8 cellular contexts compared by ENCODE assay signal in the genomic region with DNA sequence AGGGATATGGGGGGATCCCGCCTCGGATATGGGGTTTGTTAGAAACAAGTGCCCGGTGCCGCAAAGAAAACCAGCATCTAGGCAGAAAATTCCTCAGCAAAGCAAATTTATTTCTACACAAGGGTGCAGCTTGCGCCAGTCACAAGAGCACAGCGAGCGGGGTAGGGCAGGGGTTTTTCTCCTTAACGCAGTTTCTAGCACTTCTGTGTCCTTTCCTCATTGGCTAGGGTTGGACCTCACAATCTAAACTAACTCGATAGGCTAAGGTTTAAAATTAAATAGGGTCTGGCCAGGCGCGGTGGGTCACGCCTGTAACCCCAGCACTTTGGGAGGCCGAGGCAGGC. TPM values are rescaled to one million over a fixed set of nuclear protein-coding genes. Genes with fewer than 3 reads are reported as not detected.
A peak's percentile ranks its signal among the peaks of the same experiment; 100 is the strongest.
DNase-seq lines count a peak whose midpoint lies in the region; ATAC-seq and TF ChIP-seq lines count a peak whose summit lies in the region.

No MANE protein-coding gene starts in this region.

- no peak overlapping the region for H2BK12ac ChIP-seq in mesenchymal stem cell (ENCODE audit: low read length in 2 of 2)

- H3K4ac ChIP-seq in mesenchymal stem cell (ENCODE audit: low read depth in 1 of 2, low read length in 2 of 2) = peak overlapping the region in 1 of 2 experiments; percentile 97

- no peak overlapping the region for H2BK5ac ChIP-seq in mesenchymal stem cell (ENCODE audit: low read depth, low read length, poor library complexity, severe bottlenecking)

- H2AFZ ChIP-seq in mesenchymal stem cell (ENCODE audit: low read depth, low read length) = peak overlapping the region; percentile 93

- intact Hi-C loops in Panc1 (cut with micrococcal nuclease; ENCODE audit: unreplicated experiment) (no loop called here), aorta (cut with DNase I) (loop anchor here in 1 of 2 donors (2.0 kb wide), 1 partner anchor 16 kb away; a partner anchor contains a TSS)

- H2BK15ac ChIP-seq in mesenchymal stem cell (ENCODE audit: low read depth, poor library complexity, severe bottlenecking) = no peak overlapping the region

- no TSS peak for BruUV-seq in Panc1 (replicated peaks; lab: Mats Ljungman, UMichigan)

- WGBS in ectodermal cell, 2 experiments = 43 to 44% methylated on average over 13 of the region's 13 CpGs
- 51% methylated on average over 13 of the region's 13 CpGs for WGBS in mesenchymal stem cell
- 13 to 20% methylated on average over 13 of the region's 13 CpGs for WGBS in aorta, 2 donors

- H3K18ac ChIP-seq in mesenchymal stem cell (ENCODE audit: low read depth in 1 of 2, low read length in 2 of 2) = peak overlapping the region; percentile 97 to 98

- CTCF ChIA-PET in Panc1 (lab: Charles Lee) = interaction anchor here (0.7 to 1.5 kb wide), 2 partner anchors 17 to 300 kb away, joined by 8 to 9 read pairs; a partner anchor contains a TSS

- ATAC-seq in Panc1 (peak; percentile 67), aorta (ENCODE audit: low FRiP score) (peak; percentile 12), HG02678 (IDR thresholded peaks at IDR 0.05; ENCODE audit: unreplicated experiment) (no peak), HG03565 (IDR thresholded peaks at IDR 0.05; ENCODE audit: unreplicated experiment) (no peak)

- peak overlapping the region; percentile 61 for H2BK120ac ChIP-seq in mesenchymal stem cell (ENCODE audit: low read depth, low read length)

- H3K23ac ChIP-seq in mesenchymal stem cell (ENCODE audit: low read length in 2 of 2) = no peak overlapping the region

- H3K79me1 ChIP-seq in mesenchymal stem cell (replicated peaks; ENCODE audit: low read length, poor library complexity, severe bottlenecking) = peaks cover 17% of the 10 kb centered on the region

- TF ChIP-seq CTCF in Panc1 (IDR thresholded peaks at IDR 0.05) = no peak

- H3K9ac ChIP-seq in mesenchymal stem cell (ENCODE audit: low read length) = peak overlapping the region; percentile 96

- peak overlapping the region; percentile 75 for H3K4me2 ChIP-seq in mesenchymal stem cell (ENCODE audit: low read length, poor library complexity, severe bottlenecking)

- H3K9me3 ChIP-seq in Panc1 (ENCODE audit: control insufficient read depth, insufficient read depth, low read depth, low read length) = no peaks in the 10 kb centered on the region
- H3K9me3 ChIP-seq in ectodermal cell (ENCODE audit: control insufficient read depth, low read length) = no peaks in the 10 kb centered on the region
- peaks cover 7% of the 10 kb centered on the region for H3K9me3 ChIP-seq in mesenchymal stem cell (ENCODE audit: control insufficient read depth, low read length)
- H3K9me3 ChIP-seq in aorta (ENCODE audit: control insufficient read depth, low read length) = no peaks in the 10 kb centered on the region

- no peak overlapping the region for H2AK5ac ChIP-seq in mesenchymal stem cell (ENCODE audit: low read length, severe bottlenecking)

- H4K91ac ChIP-seq in mesenchymal stem cell (ENCODE audit: low read length) = peak overlapping the region; percentile 80

- DNase-seq in DMS 273 (lab: John Stamatoyannopoulos, UW; ENCODE audit: unreplicated experiment) = peak; percentile 52
- DNase-seq in DMS 273 treated with DMSO at 0.1 percent for 48 hours (lab: John Stamatoyannopoulos, UW) = no peak
- DNase-seq in Panc1 (ENCODE audit: low read depth, low spot score) = no peak
- peak; percentile 44 for DNase-seq in mesenchymal stem cell
- DNase-seq in aorta = no peak

- in situ Hi-C loops in Panc1 (cut with HindIII; ENCODE audit: low pct_unique_long_range_greater_than_20kb, low sequenced_read_pairs) = no loop called here

- H3K27me3 ChIP-seq in Panc1 (ENCODE audit: control insufficient read depth, insufficient read depth, low read length) = no peaks in the 10 kb centered on the region
- peaks cover 8% of the 10 kb centered on the region for H3K27me3 ChIP-seq in ectodermal cell (ENCODE audit: control insufficient read depth, insufficient read depth, low read length, poor library complexity, severe bottlenecking)
- no peaks in the 10 kb centered on the region for H3K27me3 ChIP-seq in mesenchymal stem cell (ENCODE audit: control insufficient read depth in 1 of 2, insufficient read depth in 1 of 2, low read length in 2 of 2)
- no peaks in the 10 kb centered on the region for H3K27me3 ChIP-seq in aorta (ENCODE audit: control insufficient read depth in 1 of 2, insufficient read depth in 2 of 2, low read length in 1 of 2)

- H3K14ac ChIP-seq in mesenchymal stem cell (ENCODE audit: low read length in 2 of 2) = peak overlapping the region; percentile 97 to 100

- 0 out of 2 replicates have a peak, but pooled peaks cover 3% of the 10 kb centered on the region for H3K4me1 ChIP-seq in Panc1 (ENCODE audit: control insufficient read depth, insufficient read depth, low read length)
- no peaks in the 10 kb centered on the region for H3K4me1 ChIP-seq in ectodermal cell (ENCODE audit: control insufficient read depth, insufficient read depth, low read length)
- peaks cover 6% of the 10 kb centered on the region for H3K4me1 ChIP-seq in mesenchymal stem cell (ENCODE audit: control insufficient read depth, insufficient read depth, low read depth, low read length)
- H3K4me1 ChIP-seq in aorta (ENCODE audit: control insufficient read depth in 1 of 2, insufficient read depth in 2 of 2, low read length in 2 of 2) = no peaks in the 10 kb centered on the region

- H3K4me3 ChIP-seq in Panc1 (ENCODE audit: low read depth in 2 of 2, low read length in 2 of 2) (peak overlapping the region; percentile 82 to 86), ectodermal cell (ENCODE audit: insufficient read depth, low read depth, low read length) (peak overlapping the region; percentile 88), mesenchymal stem cell (ENCODE audit: insufficient read depth in 1 of 2, low read depth in 1 of 2, low read length in 2 of 2) (peak overlapping the region; percentile 97 to 99), aorta (ENCODE audit: low read length in 2 of 2) (peak overlapping the region; percentile 46 to 88)

- H3K27ac ChIP-seq in Panc1 (ENCODE audit: low read length) (peak overlapping the region; percentile 83), ectodermal cell (ENCODE audit: insufficient read depth, low read depth, low read length, poor library complexity, severe bottlenecking) (no peak overlapping the region), mesenchymal stem cell (ENCODE audit: low read length, poor library complexity, severe bottlenecking) (no peak overlapping the region), aorta (ENCODE audit: low read depth in 1 of 2, low read length in 2 of 2) (peak overlapping the region; percentile 61 to 62)

- H3K36me3 ChIP-seq in Panc1 (ENCODE audit: control insufficient read depth, insufficient read depth, low read length) (no peaks in the 10 kb centered on the region; the same call in 1 of the 2 replicates), ectodermal cell (ENCODE audit: control insufficient read depth, insufficient read depth, low read length) (peaks cover 4% of the 10 kb centered on the region), mesenchymal stem cell (ENCODE audit: control insufficient read depth in 1 of 2, insufficient read depth in 2 of 2, low read depth in 1 of 2, low read length in 2 of 2) (peaks cover 7 to 9% of the 10 kb centered on the region in 2 experiments), aorta (ENCODE audit: control insufficient read depth in 1 of 2, insufficient read depth in 2 of 2, low read length in 1 of 2) (no peaks in the 10 kb centered on the region)

- H4K8ac ChIP-seq in mesenchymal stem cell (ENCODE audit: low read length) = no peak overlapping the region

- POLR2A ChIA-PET in Panc1 (lab: Charles Lee) = no interaction called here

RNA-seq across cellular contexts. Expression of a gene that starts 0.6 kb away (rescaled TPM):
- 12.9 TPM for total RNA-seq in Panc1 (2021; ENCODE audit: unreplicated experiment)
- 3.4 TPM for polyA plus RNA-seq in Panc1 (2012; ENCODE audit: insufficient read length)
- 12.9 TPM for polyA plus RNA-seq in ectodermal cell (2013, experiment 1 of 4)
- 14.3 TPM for polyA plus RNA-seq in ectodermal cell (2013, experiment 2 of 4)
- polyA plus RNA-seq in ectodermal cell (2013, experiment 3 of 4) = 11.2 TPM
- 11.6 TPM for polyA plus RNA-seq in ectodermal cell (2013, experiment 4 of 4)
- 3.0 TPM for polyA plus RNA-seq in mesenchymal stem cell (2013, experiment 1 of 2)
- polyA plus RNA-seq in mesenchymal stem cell (2013, experiment 2 of 2) = 2.5 TPM
- total RNA-seq in aorta = 10 to 100 TPM; 12.7 to 16.1 TPM
- polyA plus RNA-seq in aorta = 1 to 10 TPM; 3.1 to 5.5 TPM

RNA-seq across cellular contexts. Expression of a gene that starts 16.4 kb away (rescaled TPM):
- total RNA-seq in Panc1 (2021; ENCODE audit: unreplicated experiment) = 0.98 TPM
- polyA plus RNA-seq in Panc1 (2012; ENCODE audit: insufficient read length) = 0.51 TPM
- 5.2 TPM for polyA plus RNA-seq in ectodermal cell (2013, experiment 1 of 4)
- polyA plus RNA-seq in ectodermal cell (2013, experiment 2 of 4) = 8.5 TPM
- polyA plus RNA-seq in ectodermal cell (2013, experiment 3 of 4) = 6.1 TPM
- polyA plus RNA-seq in ectodermal cell (2013, experiment 4 of 4) = 5.9 TPM
- 1.7 TPM for polyA plus RNA-seq in mesenchymal stem cell (2013, experiment 1 of 2)
- polyA plus RNA-seq in mesenchymal stem cell (2013, experiment 2 of 2) = 1.1 TPM
- 1 to 10 TPM; 3.1 to 4.8 TPM for total RNA-seq in aorta
- polyA plus RNA-seq in aorta = 1 to 10 TPM in 1 of 2 donors, under 1 TPM in 1; 0.50 to 2.0 TPM

RNA-seq across cellular contexts. Expression of a gene that starts 33.8 kb away (rescaled TPM):
- total RNA-seq in Panc1 (2021; ENCODE audit: unreplicated experiment) = 6.3 TPM
- 2.4 TPM for polyA plus RNA-seq in Panc1 (2012; ENCODE audit: insufficient read length)
- 4.2 TPM for polyA plus RNA-seq in ectodermal cell (2013, experiment 1 of 4)
- 4.8 TPM for polyA plus RNA-seq in ectodermal cell (2013, experiment 2 of 4)
- 3.9 TPM for polyA plus RNA-seq in ectodermal cell (2013, experiment 3 of 4)
- polyA plus RNA-seq in ectodermal cell (2013, experiment 4 of 4) = 3.7 TPM
- 0.04 TPM for polyA plus RNA-seq in mesenchymal stem cell (2013, experiment 1 of 2)
- polyA plus RNA-seq in mesenchymal stem cell (2013, experiment 2 of 2) = 0.03 TPM
- total RNA-seq in aorta = 10 to 100 TPM in 1 of 2 donors, 1 to 10 TPM in 1; 9.4 to 13.3 TPM
- 10 to 100 TPM in 1 of 2 donors, 1 to 10 TPM in 1; 6.3 to 11.7 TPM for polyA plus RNA-seq in aorta

RNA-seq across cellular contexts. Expression of a gene that starts 47.9 kb away (rescaled TPM):
- total RNA-seq in Panc1 (2021; ENCODE audit: unreplicated experiment) = 2.8 TPM
- 0.74 TPM for polyA plus RNA-seq in Panc1 (2012; ENCODE audit: insufficient read length)
- 2.7 TPM for polyA plus RNA-seq in ectodermal cell (2013, experiment 1 of 4)
- polyA plus RNA-seq in ectodermal cell (2013, experiment 2 of 4) = 3.6 TPM
- 4.5 TPM for polyA plus RNA-seq in ectodermal cell (2013, experiment 3 of 4)
- polyA plus RNA-seq in ectodermal cell (2013, experiment 4 of 4) = 4.3 TPM
- 2.3 TPM for polyA plus RNA-seq in mesenchymal stem cell (2013, experiment 1 of 2)
- polyA plus RNA-seq in mesenchymal stem cell (2013, experiment 2 of 2) = 2.0 TPM
- total RNA-seq in aorta = 10 to 100 TPM in 1 of 2 donors, 1 to 10 TPM in 1; 9.5 to 13.2 TPM
- polyA plus RNA-seq in aorta = 1 to 10 TPM; 4.1 to 8.1 TPM

Comparison
In these comparisons a context has a peak if more than half of its experiments do, and no peak if none do; other contexts are left out.
1. DNase-seq: peak in DMS 273 (single experiment) and mesenchymal stem cell (single experiment); none in DMS 273 treated with DMSO at 0.1 percent for 48 hours (single experiment), Panc1 (single experiment) and aorta (0 of 2).
2. ATAC-seq: peak in Panc1 (single experiment) and aorta (single experiment); none in HG02678 (single experiment) and HG03565 (single experiment).
3. H3K27ac ChIP-seq: peak in Panc1 (single experiment) and aorta (2 of 2); none in ectodermal cell (single experiment) and mesenchymal stem cell (single experiment).
4. Peak in every context shown above with its lines, with median percentiles within 50 percentile points of each other: H3K4me3 ChIP-seq.